ENCODE assay signal across 26 cellular contexts in the genomic region with DNA sequence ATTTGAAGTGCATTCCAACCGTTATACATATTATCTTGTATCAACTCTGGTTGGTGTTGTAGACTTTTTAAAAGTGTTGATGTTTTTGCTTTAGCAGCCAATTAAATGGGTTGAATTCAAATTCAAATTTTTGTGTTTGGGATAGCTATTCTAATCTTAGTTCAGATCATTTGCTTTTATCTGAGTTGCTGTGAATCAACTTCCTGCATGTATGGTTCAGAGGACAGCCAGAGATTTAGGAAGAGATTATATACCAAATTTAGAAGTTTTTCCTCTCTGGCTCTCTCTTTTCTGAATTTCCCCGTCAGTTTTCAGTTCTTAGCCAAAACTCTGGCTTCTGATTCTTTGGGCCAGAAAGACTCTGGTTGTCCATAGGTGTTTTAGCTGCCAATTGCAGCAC.
"Had no signal": no experiment of that assay in that cellular context is flagged by ENCODE, and none has a peak within 500 bp of the region (broad histone marks: within the 10 kb centered on the region; RNA-seq: fewer than 3 reads in every experiment).

No MANE protein-coding gene starts in this region.

- H3K9me3 ChIP-seq: breast epithelium, gastroesophageal sphincter, psoas muscle, right atrium auricular region, thyroid gland, upper lobe of right lung had no signal

- ATAC-seq: activated CD4-positive, alpha-beta T cell treated with anti-CD3 and anti-CD28 coated beads for 36 hours; activated T-helper 17 cell treated with anti-CD3 and anti-CD28 coated beads, Interleukin-2, amount 50 U/mL, for 72 hours; esophagus mucosa; gastroesophageal sphincter; left ventricle myocardium superior; psoas muscle; T-helper 17 cell; upper lobe of right lung had no signal

- H3K4me3 Mint-ChIP-seq: activated B cell treated with CpG ODN at 0.5 μM for 24 hours; activated CD4-positive, alpha-beta T cell treated with anti-CD3 and anti-CD28 coated beads for 36 hours; activated naive CD8-positive, alpha-beta T cell; activated T-cell treated with anti-CD3 and anti-CD28 coated beads, Interleukin-2, amount 50 U/mL, for 24 hours; activated T-helper 17 cell treated with anti-CD3 and anti-CD28 coated beads, Interleukin-2, amount 50 U/mL, for 72 hours; central memory CD8-positive, alpha-beta T cell; naive B cell; stimulated activated naive CD8-positive, alpha-beta T cell treated with anti-CD3 and anti-CD28 coated beads, Interleukin-15, Interleukin-2, amounts not matched to agents 100 ng/mL and 50 ng/mL, for 24 hours; T-helper 17 cell had no signal

- H3K4me1 Mint-ChIP-seq: activated B cell treated with CpG ODN at 0.5 μM for 24 hours; activated CD4-positive, alpha-beta T cell treated with anti-CD3 and anti-CD28 coated beads for 36 hours; activated T-helper 17 cell treated with anti-CD3 and anti-CD28 coated beads, Interleukin-2, amount 50 U/mL, for 72 hours; central memory CD8-positive, alpha-beta T cell; naive B cell; T-helper 17 cell had no signal

- H3K36me3 Mint-ChIP-seq: activated naive CD8-positive, alpha-beta T cell; naive B cell had no signal

- DNase-seq: activated B cell treated with CpG ODN at 0.5 μM for 24 hours; activated CD4-positive, alpha-beta T cell treated with anti-CD3 and anti-CD28 coated beads for 36 hours; activated CD4-positive, alpha-beta T cell treated with anti-CD3 and anti-CD28 coated beads, Interleukin-2, amount 50 U/mL, for 4 hours; activated CD8-positive, alpha-beta memory T cell treated with anti-CD3 and anti-CD28 coated beads for 24 hours; activated CD8-positive, alpha-beta memory T cell treated with anti-CD3 and anti-CD28 coated beads, Interleukin-2, amount 50 U/mL, for 4 hours; activated T-cell treated with anti-CD3 and anti-CD28 coated beads, Interleukin-2, amount 50 U/mL, for 24 hours; effector memory CD4-positive, alpha-beta T cell; head of caudate nucleus; hypothalamus; left ventricle myocardium superior; naive B cell; psoas muscle; substantia nigra; T-helper 17 cell; thyroid gland; upper lobe of right lung had no signal

- H3K4me3 ChIP-seq: breast epithelium, gastroesophageal sphincter, psoas muscle, right atrium auricular region, thyroid gland, upper lobe of right lung had no signal

- FAIRE-seq: colon, islet of Langerhans had no signal

- H3K4me1 ChIP-seq: breast epithelium, gastroesophageal sphincter, psoas muscle, right atrium auricular region, thyroid gland, upper lobe of right lung had no signal

- H3K27ac ChIP-seq: breast epithelium, gastroesophageal sphincter, psoas muscle, right atrium auricular region, thyroid gland, upper lobe of right lung had no signal

- H3K27me3 Mint-ChIP-seq: activated B cell treated with CpG ODN at 0.5 μM for 24 hours; activated CD4-positive, alpha-beta T cell treated with anti-CD3 and anti-CD28 coated beads for 36 hours; activated naive CD8-positive, alpha-beta T cell; activated T-cell treated with anti-CD3 and anti-CD28 coated beads, Interleukin-2, amount 50 U/mL, for 24 hours; activated T-helper 17 cell treated with anti-CD3 and anti-CD28 coated beads, Interleukin-2, amount 50 U/mL, for 72 hours; central memory CD8-positive, alpha-beta T cell; naive B cell; stimulated activated naive CD8-positive, alpha-beta T cell treated with anti-CD3 and anti-CD28 coated beads, Interleukin-15, Interleukin-2, amounts not matched to agents 100 ng/mL and 50 ng/mL, for 24 hours; T-helper 17 cell had no signal

- H3K27me3 ChIP-seq: breast epithelium, gastroesophageal sphincter, right atrium auricular region, thyroid gland, upper lobe of right lung had no signal

- H3K36me3 ChIP-seq: breast epithelium, gastroesophageal sphincter, right atrium auricular region, thyroid gland, upper lobe of right lung had no signal

- H3K27ac Mint-ChIP-seq: activated B cell treated with CpG ODN at 0.5 μM for 24 hours; activated CD4-positive, alpha-beta T cell treated with anti-CD3 and anti-CD28 coated beads for 36 hours; activated naive CD8-positive, alpha-beta T cell; activated T-cell treated with anti-CD3 and anti-CD28 coated beads, Interleukin-2, amount 50 U/mL, for 24 hours; activated T-helper 17 cell treated with anti-CD3 and anti-CD28 coated beads, Interleukin-2, amount 50 U/mL, for 72 hours; naive B cell; stimulated activated naive CD8-positive, alpha-beta T cell treated with anti-CD3 and anti-CD28 coated beads, Interleukin-15, Interleukin-2, amounts not matched to agents 100 ng/mL and 50 ng/mL, for 24 hours; T-helper 17 cell had no signal
